25 cellular contexts compared by ENCODE assay signal in genomic region chr14:35699791-35700444, GRCh38.
"Had no signal": no experiment of that assay in that cellular context is flagged by ENCODE, and none has a peak within 500 bp of the region (broad histone marks: within the 10 kb centered on the region; RNA-seq: fewer than 3 reads in every experiment).

No MANE protein-coding gene starts in this region.

- FAIRE-seq: colon, endothelial cell of umbilical vein, keratinocyte had no signal

- ATAC-seq: esophagus mucosa, gastroesophageal sphincter, heart right ventricle, left cardiac atrium, lower lobe of right lung, mucosa of descending colon had no signal

- H3K4me1 ChIP-seq: esophagus squamous epithelium, gastroesophageal sphincter, heart right ventricle, left ventricle myocardium inferior, lower lobe of right lung had no signal

- H3K4me1 Mint-ChIP-seq: mesothelial cell of epicardium, naive B cell had no signal

- H3K9me3 Mint-ChIP-seq: mesothelial cell of epicardium, naive B cell had no signal

- H3K27me3 ChIP-seq: dorsolateral prefrontal cortex, esophagus squamous epithelium, gastroesophageal sphincter, heart right ventricle had no signal

- H3K27ac ChIP-seq: coronary artery, dorsolateral prefrontal cortex, epithelial cell of prostate, esophagus squamous epithelium, gastroesophageal sphincter, heart right ventricle, left ventricle myocardium inferior, lower lobe of right lung had no signal

- H3K27me3 Mint-ChIP-seq: naive B cell had no signal

- H3K4me3 ChIP-seq: coronary artery, dorsolateral prefrontal cortex, esophagus squamous epithelium, gastroesophageal sphincter, heart right ventricle, left ventricle myocardium inferior, lower lobe of right lung, mucosa of descending colon had no signal

- H3K9me3 ChIP-seq: esophagus squamous epithelium, gastroesophageal sphincter, heart right ventricle, left ventricle myocardium inferior, lower lobe of right lung, mucosa of descending colon had no signal

- H3K4me3 Mint-ChIP-seq: mesothelial cell of epicardium, naive B cell had no signal

- DNase-seq: dermis blood vessel endothelial cell; dorsolateral prefrontal cortex; effector CD4-positive, alpha-beta T cell; effector memory CD4-positive, alpha-beta T cell; erythroblast; esophagus squamous epithelium; foreskin fibroblast; foreskin melanocyte; head of caudate nucleus; heart right ventricle; hippocampal formation; left cardiac atrium; left ventricle myocardium inferior; lower lobe of right lung; mesenchymal stem cell; mucosa of descending colon; naive B cell had no signal

- H3K36me3 ChIP-seq: esophagus squamous epithelium, left ventricle myocardium inferior, lower lobe of right lung had no signal

- H3K27ac Mint-ChIP-seq: mesothelial cell of epicardium had no signal
